Comparison of ENCODE assay signal across 9 cellular contexts in the genomic region with DNA sequence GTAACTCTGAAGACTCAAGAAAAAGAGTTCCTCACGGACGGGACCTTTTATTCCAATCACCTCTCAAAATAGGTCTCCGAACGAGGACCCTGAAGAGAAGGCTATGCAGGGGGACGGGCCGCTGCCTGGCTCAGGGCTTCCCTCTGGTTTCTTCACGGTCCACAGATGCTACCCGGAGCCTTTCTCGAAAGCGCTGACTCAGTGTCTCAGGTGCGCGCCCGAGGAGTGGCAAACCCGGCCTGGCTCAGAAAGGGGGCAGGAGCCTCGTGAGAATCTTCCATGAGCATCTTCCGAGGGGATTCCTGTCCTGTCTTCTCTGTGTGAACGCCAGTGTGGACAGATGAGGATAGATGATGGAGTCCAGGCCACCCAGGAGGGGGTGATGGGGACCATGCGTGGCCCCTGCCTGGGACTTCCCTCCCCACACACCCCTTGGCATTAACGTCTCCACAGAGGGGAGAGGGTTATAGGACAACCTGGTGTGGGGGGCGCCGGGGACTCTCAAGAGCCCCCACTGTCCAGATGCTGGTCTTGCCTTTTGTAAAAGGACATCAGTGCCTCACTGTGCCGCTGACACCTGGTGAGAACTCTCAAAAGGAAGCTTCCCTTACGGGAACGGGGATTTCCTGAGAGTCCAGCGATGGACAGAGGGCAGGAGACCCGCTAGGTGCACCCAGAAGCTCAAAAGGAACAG. TPM values are rescaled to one million over a fixed set of nuclear protein-coding genes. Genes with fewer than 3 reads are reported as not detected.
DNase-seq lines count a peak whose midpoint lies in the region; ATAC-seq, FAIRE-seq and TF ChIP-seq lines count a peak whose summit lies in the region.
"Had no signal": no experiment of that assay in that cellular context is flagged by ENCODE, and none has a peak within 500 bp of the region (broad histone marks: within the 10 kb centered on the region; RNA-seq: fewer than 3 reads in every experiment).

No MANE protein-coding gene starts in this region.

- H3K9me3 ChIP-seq in BLaER1 (no peaks in the 10 kb centered on the region), K562 (replicated peaks; ENCODE audit: control insufficient read depth, insufficient read depth, low read depth, low read length) (no peaks in the 10 kb centered on the region)

- TF ChIP-seq CTCF in HFFc6 (IDR thresholded peaks at IDR 0.05) (no peak), K562 (IDR thresholded peaks at IDR 0.05 in 2 of 3, conservative IDR thresholded peaks at IDR 0.05 in 1 of 3; ENCODE audit: insufficient read depth in 2 of 3, low read depth in 1 of 3, low read length in 3 of 3) (no peak), nephron progenitor cell (IDR thresholded peaks at IDR 0.05) (no peak), lower leg skin (IDR thresholded peaks at IDR 0.05) (no peak)

- H3K4me3 ChIP-seq in BLaER1 (peak overlapping the region; percentile 64), K562 (no peak overlapping the region), lower leg skin (ENCODE audit: low read depth, poor library complexity, severe bottlenecking) (no peak overlapping the region)

- no peak for TF ChIP-seq EP300 in K562 (IDR thresholded peaks at IDR 0.05; ENCODE audit: low read length)

- WGBS in K562 (ENCODE audit: insufficient coverage, low coverage, missing lambda C conversion rate): 85% methylated on average over 24 of the region's 26 CpGs
- WGBS in lower leg skin, 2 donors: 74 to 78% methylated on average over 26 of the region's 26 CpGs

- in situ Hi-C loops in K562 (cut with MboI): no loop called here

- H3K27me3 ChIP-seq in BLaER1 (no peaks in the 10 kb centered on the region), K562 (ENCODE audit: control insufficient read depth in 2 of 2, insufficient read depth in 2 of 2, low read length in 2 of 2) (no peaks in the 10 kb centered on the region)

- no peak overlapping the region for H3K4me3 Mint-ChIP-seq in HFFc6
- no peak overlapping the region for H3K4me3 Mint-ChIP-seq in nephron progenitor cell

- H3K79me2 ChIP-seq in K562 (ENCODE audit: control insufficient read depth, insufficient read depth, low read length): no peaks in the 10 kb centered on the region; the same call in 2 of the 3 replicates

- H3K27me3 Mint-ChIP-seq in HFFc6 (ENCODE audit: insufficient read depth): peaks cover 1% of the 10 kb centered on the region; the same call in 1 of the 2 replicates
- H3K27me3 Mint-ChIP-seq in nephron progenitor cell (ENCODE audit: low read depth, poor library complexity): no peaks in the 10 kb centered on the region

- peak overlapping the region; percentile 100 for H3K27ac Mint-ChIP-seq in HFFc6
- peak overlapping the region; percentile 77 for H3K27ac Mint-ChIP-seq in nephron progenitor cell

- H3K27ac ChIP-seq in BLaER1 (peak overlapping the region; percentile 95), K562 (ENCODE audit: extremely low read depth, low read depth, low read length) (peak overlapping the region; percentile 10; the same call in 1 of the 3 replicates)

- H3K4me2 ChIP-seq in BLaER1: peak overlapping the region; percentile 98
- H3K4me2 ChIP-seq in K562 (ENCODE audit: insufficient read depth, low read length): no peak overlapping the region

- H4K20me1 ChIP-seq in BLaER1 (no peaks in the 10 kb centered on the region; the same call in 1 of the 2 replicates), K562 (replicated peaks; ENCODE audit: control insufficient read depth, insufficient read depth, low read length) (no peaks in the 10 kb centered on the region)

- intact Hi-C loops in K562 (cut with micrococcal nuclease): no loop called here
- intact Hi-C loops in lower leg skin (cut with DNase I; ENCODE audit: low total_unique reads): no loop called here

- no peak for DNase-seq in HFFc6
- DNase-seq in K562 (ENCODE audit: extremely low read depth in 1 of 4, low spot score in 3 of 4): no peak
- no peak for DNase-seq in nephron progenitor cell
- no peak for DNase-seq in GOT3 (lab: John Stamatoyannopoulos, UW)
- no peak for DNase-seq in EL
- DNase-seq in lower leg skin (ENCODE audit: low spot score in 2 of 2): no peak
- DNase-seq in COR-L47 (lab: John Stamatoyannopoulos, UW): no peak
- DNase-seq: DMS53 had no signal

- CTCF ChIA-PET in K562 (lab: Yijun Ruan, JAX; ENCODE audit: low intra/inter-chr PET ratio): no interaction called here

- H3K36me3 ChIP-seq in BLaER1: peaks cover 35% of the 10 kb centered on the region
- H3K36me3 ChIP-seq in K562 (ENCODE audit: control insufficient read depth, insufficient read depth, low read length): peaks cover 56% of the 10 kb centered on the region; the same call in 1 of the 3 replicates

- H3K9ac ChIP-seq in BLaER1 (peak overlapping the region; percentile 88), K562 (ENCODE audit: insufficient read depth in 1 of 2, low read depth in 2 of 2, low read length in 2 of 2) (0 out of 4 replicates have a peak overlapping the region, but pooled peaks of 1 of the 2 experiments have one; percentile 48)

- H3K36me3 Mint-ChIP-seq in HFFc6 (ENCODE audit: low read depth) (peaks cover 8% of the 10 kb centered on the region), nephron progenitor cell (ENCODE audit: low read depth) (peaks cover 14% of the 10 kb centered on the region)

- H3K9me3 Mint-ChIP-seq in HFFc6 (0 out of 2 replicates have a peak, but pooled peaks cover 3% of the 10 kb centered on the region), nephron progenitor cell (no peaks in the 10 kb centered on the region)

- no peak for FAIRE-seq in K562 (lab: Jason Lieb, UNC)

- no peak for ATAC-seq in K562

- H3K4me1 Mint-ChIP-seq in HFFc6 (ENCODE audit: low read depth) (peaks cover 28% of the 10 kb centered on the region), nephron progenitor cell (peaks cover 41% of the 10 kb centered on the region)

- H3K4me1 ChIP-seq in BLaER1 (peaks cover 86% of the 10 kb centered on the region), K562 (replicated peaks in 1 of 2; ENCODE audit: control insufficient read depth in 2 of 2, insufficient read depth in 2 of 2, low read length in 2 of 2) (peaks cover 24 to 85% of the 10 kb centered on the region in 2 experiments)

- BruUV-seq in K562 (replicated peaks; lab: Mats Ljungman, UMichigan): no TSS peak

- TF ChIP-seq POLR2A in K562 (conservative IDR thresholded peaks at IDR 0.05) (no peak), lower leg skin (IDR thresholded peaks at IDR 0.05) (no peak)

- no peak overlapping the region for H2AFZ ChIP-seq in K562 (ENCODE audit: low read depth, low read length)

- no peaks in the 10 kb centered on the region for H3K9me1 ChIP-seq in K562 (ENCODE audit: control insufficient read depth, insufficient read depth, low read length)

- POLR2A ChIA-PET in K562 (lab: Yijun Ruan, JAX): interaction anchor here (0.8 to 1.2 kb wide), 3 partner anchors 15 to 26 kb away, joined by 3 to 6 read pairs (median 4); a partner anchor contains a TSS

- no peak for TF ChIP-seq RAD21 in K562 (CRISPR knock-in tag; conservative IDR thresholded peaks at IDR 0.05 in 1 of 2, IDR thresholded peaks at IDR 0.05 in 1 of 2)

RNA-seq across cellular contexts. Expression of a gene that starts 16.5 kb away (rescaled TPM):
- total RNA-seq in HFFc6 (2021; fragmentation: NEBNext Ultra II Directional; extraction: Animal tissue kit (Norgen Biotek cat#: 25700)): 100 to 1,000 TPM; 175 to 217 (median 202) TPM
- total RNA-seq in K562 (2011; cell fraction: chromatin; rRNA removed; ENCODE audit: low replicate concordance): 34.5 and 96.0 TPM in 2 replicates
- total RNA-seq in K562 (2011; cell fraction: nucleolus; rRNA removed): 110 and 120 TPM in 2 replicates
- 70.1 and 74.1 TPM in 2 replicates for total RNA-seq in K562 (2011; cell fraction: nucleoplasm; rRNA removed)
- 763 and 822 TPM in 2 replicates for total RNA-seq in K562 (2014; rRNA removed)
- 202 and 208 TPM in 2 replicates for total RNA-seq in K562 (2014; rRNA removed; fragmentation: Illumina TruSeq; extraction: Trizol)
- 273 and 275 TPM in 2 replicates for total RNA-seq in K562 (2015; rRNA removed; fragmentation: Illumina TruSeq; extraction: Trizol)
- 362 and 385 TPM in 2 replicates for total RNA-seq in K562 (2021)
- polyA plus RNA-seq in K562 (2011; rRNA removed): 188 and 201 TPM in 2 replicates
- 294 and 432 TPM in 2 replicates for polyA plus RNA-seq in K562 (2011; cell fraction: cytosol; rRNA removed)
- 206 and 249 TPM in 2 replicates for polyA plus RNA-seq in K562 (2011; cell fraction: nucleus; rRNA removed)
- polyA plus RNA-seq in K562 (2012): 245 and 279 TPM in 2 replicates
- 126 and 203 TPM in 2 replicates for polyA plus RNA-seq in K562 (2014; fragmentation: Illumina TruSeq; extraction: Trizol)
- polyA plus RNA-seq in K562 (2014; fragmentation: Nextera tagmentation; extraction: Ambion mirVana): 10 to 100 TPM; 11.9 to 29.7 TPM
- polyA plus RNA-seq in K562 (2014; rRNA removed): 674 and 746 TPM in 2 replicates
- 38.4 and 39.9 TPM in 2 replicates for polyA minus RNA-seq in K562 (2011; rRNA and poly(A)+ RNA removed)
- polyA minus RNA-seq in K562 (2011; cell fraction: cytosol; rRNA and poly(A)+ RNA removed): 64.5 and 67.5 TPM in 2 replicates
- 48.1 and 57.9 TPM in 2 replicates for polyA minus RNA-seq in K562 (2011; cell fraction: nucleus; rRNA and poly(A)+ RNA removed)
- 100 to 1,000 TPM in 2 of 4 donors, 10 to 100 TPM in 2; 59.7 to 149 (median 105) TPM for total RNA-seq in lower leg skin

RNA-seq across cellular contexts. Expression of a gene that starts 24.9 kb away (rescaled TPM):
- 10 to 100 TPM; 70.3 to 99.9 (median 91.7) TPM for total RNA-seq in HFFc6 (2021; fragmentation: NEBNext Ultra II Directional; extraction: Animal tissue kit (Norgen Biotek cat#: 25700))
- 31.7 and 143 TPM in 2 replicates for total RNA-seq in K562 (2011; cell fraction: chromatin; rRNA removed; ENCODE audit: low replicate concordance)
- 201 and 240 TPM in 2 replicates for total RNA-seq in K562 (2011; cell fraction: nucleolus; rRNA removed)
- 97.7 and 104 TPM in 2 replicates for total RNA-seq in K562 (2011; cell fraction: nucleoplasm; rRNA removed)
- total RNA-seq in K562 (2014; rRNA removed) (279 and 297 TPM in 2 replicates), K562 (2014; rRNA removed; fragmentation: Illumina TruSeq; extraction: Trizol) (17.4 and 22.6 TPM in 2 replicates), K562 (2015; rRNA removed; fragmentation: Illumina TruSeq; extraction: Trizol) (33.1 and 33.7 TPM in 2 replicates), K562 (2021) (245 and 286 TPM in 2 replicates), lower leg skin (100 to 1,000 TPM; 337 to 886 (median 413) TPM)
- polyA plus RNA-seq in K562 (2011; rRNA removed) (74.2 and 83.0 TPM in 2 replicates), K562 (2014; fragmentation: Illumina TruSeq; extraction: Trizol) (42.3 and 63.5 TPM in 2 replicates), K562 (2014; fragmentation: Nextera tagmentation; extraction: Ambion mirVana) (10 to 100 TPM in 1 of 2 experiments, 1 to 10 TPM in 1; 6.4 to 11.8 TPM), K562 (2014; rRNA removed) (210 and 216 TPM in 2 replicates)
- polyA plus RNA-seq in K562 (2011; cell fraction: cytosol; rRNA removed): 93.8 and 405 TPM in 2 replicates
- 78.6 and 150 TPM in 2 replicates for polyA plus RNA-seq in K562 (2011; cell fraction: nucleus; rRNA removed)
- polyA plus RNA-seq in K562 (2012): 73.8 and 111 TPM in 2 replicates
- 27.0 and 65.5 TPM in 2 replicates for polyA minus RNA-seq in K562 (2011; rRNA and poly(A)+ RNA removed)
- 243 and 277 TPM in 2 replicates for polyA minus RNA-seq in K562 (2011; cell fraction: cytosol; rRNA and poly(A)+ RNA removed)
- polyA minus RNA-seq in K562 (2011; cell fraction: nucleus; rRNA and poly(A)+ RNA removed): 89.5 and 108 TPM in 2 replicates

RNA-seq across cellular contexts. Expression of a gene that starts 32.1 kb away (rescaled TPM):
- total RNA-seq in HFFc6 (2021; fragmentation: NEBNext Ultra II Directional; extraction: Animal tissue kit (Norgen Biotek cat#: 25700)): under 1 TPM; 0.40 to 0.87 (median 0.55) TPM
- 0.35 and 0.67 TPM in 2 replicates for total RNA-seq in K562 (2011; cell fraction: chromatin; rRNA removed; ENCODE audit: low replicate concordance)
- total RNA-seq in K562 (2011; cell fraction: nucleolus; rRNA removed): 0.17 and 0.39 TPM in 2 replicates
- 0.29 and 0.38 TPM in 2 replicates for total RNA-seq in K562 (2011; cell fraction: nucleoplasm; rRNA removed)
- 0.04 and 0.05 TPM in 2 replicates for total RNA-seq in K562 (2014; rRNA removed)
- total RNA-seq in K562 (2014; rRNA removed; fragmentation: Illumina TruSeq; extraction: Trizol): 0.04 TPM in 1 of 2 replicates, not detected in the other
- 0.04 and 0.07 TPM in 2 replicates for total RNA-seq in K562 (2015; rRNA removed; fragmentation: Illumina TruSeq; extraction: Trizol)
- total RNA-seq in K562 (2021): 0.07 and 0.16 TPM in 2 replicates
- 0.01 and 0.03 TPM in 2 replicates for polyA plus RNA-seq in K562 (2011; rRNA removed)
- 0.01 TPM in 1 of 2 replicates, not detected in the other for polyA plus RNA-seq in K562 (2011; cell fraction: cytosol; rRNA removed)
- 0.06 and 0.33 TPM in 2 replicates for polyA plus RNA-seq in K562 (2011; cell fraction: nucleus; rRNA removed)
- polyA plus RNA-seq in K562 (2012): 0.05 and 0.35 TPM in 2 replicates
- polyA plus RNA-seq in K562 (2014; fragmentation: Illumina TruSeq; extraction: Trizol): 0.01 and 0.03 TPM in 2 replicates
- not detected for polyA plus RNA-seq in K562 (2014; fragmentation: Nextera tagmentation; extraction: Ambion mirVana)
- not detected in 2 replicates for polyA plus RNA-seq in K562 (2014; rRNA removed)
- 0.21 TPM in 1 of 2 replicates, not detected in the other for polyA minus RNA-seq in K562 (2011; rRNA and poly(A)+ RNA removed)
- not detected in 2 replicates for polyA minus RNA-seq in K562 (2011; cell fraction: cytosol; rRNA and poly(A)+ RNA removed)
- polyA minus RNA-seq in K562 (2011; cell fraction: nucleus; rRNA and poly(A)+ RNA removed): 0.22 and 0.27 TPM in 2 replicates
- total RNA-seq in lower leg skin: 1 to 10 TPM in 3 of 4 donors, under 1 TPM in 1; 0.97 to 5.9 (median 3.1) TPM

RNA-seq across cellular contexts. Expression of a gene that starts 34.0 kb away (rescaled TPM):
- total RNA-seq in HFFc6 (2021; fragmentation: NEBNext Ultra II Directional; extraction: Animal tissue kit (Norgen Biotek cat#: 25700)): 10 to 100 TPM; 30.5 to 54.1 (median 32.4) TPM
- total RNA-seq in K562 (2011; cell fraction: chromatin; rRNA removed; ENCODE audit: low replicate concordance): 44.2 and 152 TPM in 2 replicates
- total RNA-seq in K562 (2011; cell fraction: nucleolus; rRNA removed): 93.0 and 102 TPM in 2 replicates
- 67.2 and 79.3 TPM in 2 replicates for total RNA-seq in K562 (2011; cell fraction: nucleoplasm; rRNA removed)
- total RNA-seq in K562 (2014; rRNA removed) (29.5 and 33.8 TPM in 2 replicates), K562 (2014; rRNA removed; fragmentation: Illumina TruSeq; extraction: Trizol) (32.2 and 33.5 TPM in 2 replicates), K562 (2015; rRNA removed; fragmentation: Illumina TruSeq; extraction: Trizol) (37.3 and 38.5 TPM in 2 replicates), K562 (2021) (61.7 and 69.6 TPM in 2 replicates), lower leg skin (1 to 10 TPM; 2.4 to 7.1 (median 4.8) TPM)
- polyA plus RNA-seq in K562 (2011; rRNA removed) (37.8 and 43.0 TPM in 2 replicates), K562 (2014; fragmentation: Illumina TruSeq; extraction: Trizol) (36.1 and 36.4 TPM in 2 replicates), K562 (2014; fragmentation: Nextera tagmentation; extraction: Ambion mirVana) (10 to 100 TPM in 1 of 2 experiments, 1 to 10 TPM in 1; 10.0 to 13.4 TPM), K562 (2014; rRNA removed) (32.1 and 33.5 TPM in 2 replicates)
- polyA plus RNA-seq in K562 (2011; cell fraction: cytosol; rRNA removed): 33.8 and 35.3 TPM in 2 replicates
- polyA plus RNA-seq in K562 (2011; cell fraction: nucleus; rRNA removed): 40.8 and 54.8 TPM in 2 replicates
- polyA plus RNA-seq in K562 (2012): 28.3 and 41.7 TPM in 2 replicates
- 49.2 and 73.9 TPM in 2 replicates for polyA minus RNA-seq in K562 (2011; rRNA and poly(A)+ RNA removed)
- polyA minus RNA-seq in K562 (2011; cell fraction: cytosol; rRNA and poly(A)+ RNA removed): 39.5 and 43.2 TPM in 2 replicates
- 33.0 and 37.7 TPM in 2 replicates for polyA minus RNA-seq in K562 (2011; cell fraction: nucleus; rRNA and poly(A)+ RNA removed)
